Comparison of ENCODE assay signal across 20 cellular contexts in the genomic region with DNA sequence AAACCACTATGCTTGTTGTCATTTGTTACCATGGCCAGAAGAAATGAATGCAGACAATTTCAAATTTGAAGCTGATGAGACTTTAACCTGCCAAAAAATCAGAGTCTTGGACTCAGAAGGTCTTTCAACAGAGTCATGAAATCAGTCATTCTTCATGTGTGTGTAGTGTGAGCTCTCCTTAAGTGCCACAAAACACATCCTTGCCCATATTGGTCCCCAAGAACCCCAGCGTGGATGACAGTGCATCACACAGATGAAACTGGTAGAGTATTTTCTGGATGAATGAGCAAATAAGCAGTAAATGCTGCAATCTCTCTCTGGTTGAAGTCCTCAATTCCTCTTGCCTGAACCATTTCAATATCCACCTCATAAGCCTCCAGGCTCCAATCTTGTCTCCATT.
"Had no signal": no experiment of that assay in that cellular context is flagged by ENCODE, and none has a peak within 500 bp of the region (broad histone marks: within the 10 kb centered on the region; RNA-seq: fewer than 3 reads in every experiment).

No MANE protein-coding gene starts in this region.

- ATAC-seq: activated CD8-positive, alpha-beta memory T cell treated with anti-CD3 and anti-CD28 coated beads, Interleukin-2, amount 10 ng/mL, durations not matched to agents 7 days and 5 days; foreskin keratinocyte; heart left ventricle; right cardiac atrium; T-cell had no signal

- H3K4me1 ChIP-seq: neural progenitor cell had no signal

- H3K27me3 Mint-ChIP-seq: activated CD8-positive, alpha-beta memory T cell treated with anti-CD3 and anti-CD28 coated beads, Interleukin-2, amount 10 ng/mL, durations not matched to agents 7 days and 5 days had no signal

- H2AFZ ChIP-seq: neural progenitor cell had no signal

- H3K4me2 ChIP-seq: neural progenitor cell had no signal

- H3K9me3 ChIP-seq: uterus had no signal

- H3K36me3 ChIP-seq: esophagus muscularis mucosa, heart left ventricle, neural progenitor cell, thoracic aorta, uterus had no signal

- H3K27ac Mint-ChIP-seq: activated CD8-positive, alpha-beta memory T cell treated with anti-CD3 and anti-CD28 coated beads, Interleukin-2, amount 10 ng/mL, durations not matched to agents 7 days and 5 days; dendritic cell treated with granulocyte-macrophage colony-stimulating factor and Interleukin-4, amounts not matched to agents 40 ng/mL and 50 ng/mL, for 4 days; mesothelial cell of epicardium; neural progenitor cell had no signal

- H3K4me3 Mint-ChIP-seq: activated CD8-positive, alpha-beta memory T cell treated with anti-CD3 and anti-CD28 coated beads, Interleukin-2, amount 10 ng/mL, durations not matched to agents 7 days and 5 days; dendritic cell treated with granulocyte-macrophage colony-stimulating factor and Interleukin-4, amounts not matched to agents 40 ng/mL and 50 ng/mL, for 4 days; mesothelial cell of epicardium; neural progenitor cell; T-cell had no signal

- DNase-seq: activated CD4-positive, alpha-beta T cell treated with anti-CD3 and anti-CD28 coated beads for 4 hours; activated CD4-positive, alpha-beta T cell treated with anti-CD3 and anti-CD28 coated beads, Interleukin-2, amount 50 U/mL, for 4 hours; activated CD4-positive, CD25-positive, alpha-beta regulatory T cell; amygdala; central memory CD4-positive, alpha-beta T cell; effector CD4-positive, alpha-beta T cell; foreskin keratinocyte; heart left ventricle; occipital lobe; right cardiac atrium; stimulated activated CD4-positive, alpha-beta T cell treated with anti-CD3 and anti-CD28 coated beads, Interleukin-2, amount 100 ng/mL, for 24 hours; stimulated activated naive CD4-positive, alpha-beta T cell; uterus had no signal

- H3K27me3 ChIP-seq: esophagus muscularis mucosa, foreskin keratinocyte, heart left ventricle, neural progenitor cell, uterus had no signal

- H3K27ac ChIP-seq: esophagus muscularis mucosa, foreskin keratinocyte, heart left ventricle, neural progenitor cell, uterus had no signal

- H3K4me3 ChIP-seq: esophagus muscularis mucosa, heart left ventricle, neural progenitor cell, thoracic aorta, uterus had no signal
